Comparison of ENCODE assay signal across 30 cellular contexts in genomic region chr2:162524849-162525248, GRCh38.
"Had no signal": no experiment of that assay in that cellular context is flagged by ENCODE, and none has a peak within 500 bp of the region (broad histone marks: within the 10 kb centered on the region; RNA-seq: fewer than 3 reads in every experiment).

No MANE protein-coding gene starts in this region.

- H3K27me3 Mint-ChIP-seq: natural killer cell treated with Interleukin-12 subunit alpha and Interleukin-12 subunit beta and Interleukin-15 and Interleukin-18, amount 100 ng/mL, for 72 hours; stimulated activated naive CD8-positive, alpha-beta T cell treated with anti-CD3 and anti-CD28 coated beads, Interleukin-15, amount 100 ng/mL, for 72 hours; type B pancreatic cell had no signal

- H3K9me3 Mint-ChIP-seq: nephron progenitor cell; stimulated activated memory B cell treated with anti-CD40 and anti-IgM and Interleukin-4, amounts not matched to agents 10 μg/mL and 1 μg/mL and 100 μg/mL, for 72 hours; stimulated activated naive CD8-positive, alpha-beta T cell treated with anti-CD3 and anti-CD28 coated beads, Interleukin-15, amount 100 ng/mL, for 72 hours; type B pancreatic cell had no signal

- H3K36me3 ChIP-seq: neutrophil, pancreas, spleen, suprapubic skin, tibial artery, transverse colon, upper lobe of right lung, uterus had no signal

- H3K4me1 ChIP-seq: pancreas, psoas muscle, spleen, suprapubic skin, testis, tibial artery, transverse colon, upper lobe of right lung, uterus had no signal

- H3K27ac ChIP-seq: neutrophil, pancreas, psoas muscle, skin epidermis, spleen, suprapubic skin, testis, tibial artery, transverse colon, upper lobe of right lung, uterus had no signal

- ATAC-seq: naive thymus-derived CD8-positive, alpha-beta T cell; natural killer cell treated with Interleukin-12 subunit alpha and Interleukin-12 subunit beta and Interleukin-15 and Interleukin-18, amount 100 ng/mL, for 72 hours; psoas muscle; right cardiac atrium; sciatic nerve; stimulated activated memory B cell treated with anti-CD40 and anti-IgM and Interleukin-4, amounts not matched to agents 10 μg/mL and 1 μg/mL and 100 μg/mL, for 72 hours; stimulated activated naive CD8-positive, alpha-beta T cell treated with anti-CD3 and anti-CD28 coated beads, Interleukin-15, amount 100 ng/mL, for 72 hours; stimulated activated naive CD8-positive, alpha-beta T cell treated with anti-CD3 and anti-CD28 coated beads, Interleukin-15, Interleukin-2, amounts not matched to agents 100 U/mL and 50 U/mL, for 24 hours; upper lobe of right lung had no signal

- H3K4me2 ChIP-seq: smooth muscle cell had no signal

- H3K27me3 ChIP-seq: neutrophil, pancreas, spleen, suprapubic skin, testis, tibial artery, transverse colon, upper lobe of right lung, uterus had no signal

- DNase-seq: naive thymus-derived CD8-positive, alpha-beta T cell; nucleus accumbens; psoas muscle; right cardiac atrium; spleen; stimulated activated CD4-positive, alpha-beta T cell treated with anti-CD3 and anti-CD28 coated beads, Interleukin-12 subunit alpha, Interleukin-12 subunit beta, amount 100 ng/mL, for 4 hours; stimulated activated CD4-positive, alpha-beta T cell treated with anti-CD3 and anti-CD28 coated beads, Interleukin-1b, Interleukin-23, amount 100 ng/mL, for 48 hours; stimulated activated CD4-positive, alpha-beta T cell treated with anti-CD3 and anti-CD28 coated beads, Interleukin-4, amount 100 ng/mL, for 1 hour; stimulated activated CD4-positive, alpha-beta T cell treated with anti-CD3 and anti-CD28 coated beads, Interleukin-4, amount 100 ng/mL, for 4 hours; stimulated activated CD8-positive, alpha-beta memory T cell treated with anti-CD3 and anti-CD28 coated beads, Interleukin-4, amount 100 ng/mL, for 48 hours; stimulated activated naive CD4-positive, alpha-beta T cell; stimulated activated naive CD8-positive, alpha-beta T cell treated with anti-CD3 and anti-CD28 coated beads, Interleukin-15, amount 100 ng/mL, for 72 hours; stimulated activated naive CD8-positive, alpha-beta T cell treated with anti-CD3 and anti-CD28 coated beads, Interleukin-15, Interleukin-2, amounts not matched to agents 100 U/mL and 50 U/mL, for 24 hours; substantia nigra; testis; tibial artery; transverse colon; upper lobe of right lung; uterus had no signal

- H3K9me3 ChIP-seq: neutrophil, pancreas, psoas muscle, spleen, suprapubic skin, testis, tibial artery, transverse colon, upper lobe of right lung, uterus had no signal

- H3K4me1 Mint-ChIP-seq: naive thymus-derived CD8-positive, alpha-beta T cell; neural crest cell; stimulated activated memory B cell treated with anti-CD40 and anti-IgM and Interleukin-4, amounts not matched to agents 10 μg/mL and 1 μg/mL and 100 μg/mL, for 72 hours; stimulated activated naive CD8-positive, alpha-beta T cell treated with anti-CD3 and anti-CD28 coated beads, Interleukin-15, amount 100 ng/mL, for 72 hours had no signal

- H3K36me3 Mint-ChIP-seq: naive thymus-derived CD8-positive, alpha-beta T cell; natural killer cell treated with Interleukin-12 subunit alpha and Interleukin-12 subunit beta and Interleukin-15 and Interleukin-18, amount 100 ng/mL, for 72 hours; stimulated activated memory B cell treated with anti-CD40 and anti-IgM and Interleukin-4, amounts not matched to agents 10 μg/mL and 1 μg/mL and 100 μg/mL, for 72 hours; type B pancreatic cell had no signal

- H3K4me3 ChIP-seq: pancreas, psoas muscle, skin epidermis, smooth muscle cell, spleen, suprapubic skin, testis, tibial artery, transverse colon, upper lobe of right lung, uterus had no signal

- H3K27ac Mint-ChIP-seq: natural killer cell treated with Interleukin-12 subunit alpha and Interleukin-12 subunit beta and Interleukin-15 and Interleukin-18, amount 100 ng/mL, for 72 hours; nephron progenitor cell; stimulated activated memory B cell treated with anti-CD40 and anti-IgM and Interleukin-4, amounts not matched to agents 10 μg/mL and 1 μg/mL and 100 μg/mL, for 72 hours; stimulated activated naive CD8-positive, alpha-beta T cell treated with anti-CD3 and anti-CD28 coated beads, Interleukin-15, amount 100 ng/mL, for 72 hours; type B pancreatic cell had no signal

- H3K4me3 Mint-ChIP-seq: naive thymus-derived CD8-positive, alpha-beta T cell; natural killer cell treated with Interleukin-12 subunit alpha and Interleukin-12 subunit beta and Interleukin-15 and Interleukin-18, amount 100 ng/mL, for 72 hours; nephron progenitor cell; neural crest cell; stimulated activated memory B cell treated with anti-CD40 and anti-IgM and Interleukin-4, amounts not matched to agents 10 μg/mL and 1 μg/mL and 100 μg/mL, for 72 hours; stimulated activated naive CD8-positive, alpha-beta T cell treated with anti-CD3 and anti-CD28 coated beads, Interleukin-15, amount 100 ng/mL, for 72 hours; type B pancreatic cell had no signal
